ENCODE assay signal across 18 cellular contexts in the genomic region with DNA sequence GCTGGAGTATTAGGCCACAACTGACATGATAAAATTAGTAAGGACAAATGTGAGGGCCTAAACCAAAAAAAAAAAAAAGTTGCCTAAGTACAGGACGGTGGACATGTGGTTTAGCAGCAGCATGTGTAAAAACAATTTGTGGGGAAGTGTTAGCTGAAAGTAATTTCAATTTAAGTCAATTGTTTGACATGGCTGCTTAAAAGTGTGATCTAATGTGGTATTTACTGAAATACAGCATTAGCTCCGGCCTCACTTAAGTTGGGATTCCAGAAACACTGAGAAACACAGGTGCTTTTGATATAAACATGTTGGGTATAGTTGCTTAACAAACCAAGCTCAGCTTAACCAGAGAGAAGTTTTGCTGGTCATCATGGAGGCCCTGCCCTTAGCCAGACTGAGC.
A peak's percentile ranks its signal among the peaks of the same experiment; 100 is the strongest.
DNase-seq lines count a peak whose midpoint lies in the region; ATAC-seq and TF ChIP-seq lines count a peak whose summit lies in the region.
"Had no signal": no experiment of that assay in that cellular context is flagged by ENCODE, and none has a peak within 500 bp of the region (broad histone marks: within the 10 kb centered on the region; RNA-seq: fewer than 3 reads in every experiment).

No MANE protein-coding gene starts in this region.

- H3K27me3 ChIP-seq in neuronal stem cell (ENCODE audit: control insufficient read depth in 3 of 3, insufficient read depth in 3 of 3, low read depth in 1 of 3, low read length in 3 of 3): no peaks in the 10 kb centered on the region
- H3K27me3 ChIP-seq: BE2C, pancreas, uterus had no signal

- H4K91ac ChIP-seq in neuronal stem cell (ENCODE audit: low read depth, low read length, poor library complexity): no peak overlapping the region

- TF ChIP-seq CTCF in WTC11 (IDR thresholded peaks at IDR 0.05): no peak

- H3K9me3 ChIP-seq in neuronal stem cell (replicated peaks in 1 of 2; ENCODE audit: control insufficient read depth in 2 of 2, insufficient read depth in 1 of 2, low read depth in 1 of 2, low read length in 2 of 2): peaks cover 0 to 2% of the 10 kb centered on the region in 2 donors
- H3K9me3 ChIP-seq: BE2C, pancreas, uterus had no signal

- no peaks in the 10 kb centered on the region for H3K79me1 ChIP-seq in neuronal stem cell (ENCODE audit: low read depth, low read length)

- ATAC-seq in stimulated activated naive CD8-positive, alpha-beta T cell treated with anti-CD3 and anti-CD28 coated beads, Interleukin-15, Interleukin-2, amounts not matched to agents 100 U/mL and 50 U/mL, for 24 hours: no peak
- no peak for ATAC-seq in naive B cell (ENCODE audit: low read depth in 2 of 2)
- ATAC-seq in HG03354 (IDR thresholded peaks at IDR 0.05; ENCODE audit: poor library complexity, severe bottlenecking, unreplicated experiment): no peak
- ATAC-seq in WTC11: no peak
- ATAC-seq: Panc1, pancreas had no signal

- H3K27ac Mint-ChIP-seq in stimulated activated naive CD8-positive, alpha-beta T cell treated with anti-CD3 and anti-CD28 coated beads, Interleukin-15, Interleukin-2, amounts not matched to agents 100 ng/mL and 50 ng/mL, for 24 hours: peak overlapping the region; percentile 100
- H3K27ac Mint-ChIP-seq in activated naive CD8-positive, alpha-beta T cell: peak overlapping the region; percentile 97
- H3K27ac Mint-ChIP-seq in naive B cell (peak overlapping the region in 5 of 6 donors; percentile 49 to 95 (median 68)), WTC11 (no peak overlapping the region; the same call in 1 of the 2 replicates)

- no peak overlapping the region for H4K8ac ChIP-seq in neuronal stem cell (ENCODE audit: low read depth, low read length)

- no peaks in the 10 kb centered on the region for H3K9me3 Mint-ChIP-seq in stimulated activated naive CD8-positive, alpha-beta T cell treated with anti-CD3 and anti-CD28 coated beads, Interleukin-15, Interleukin-2, amounts not matched to agents 100 ng/mL and 50 ng/mL, for 24 hours
- H3K9me3 Mint-ChIP-seq in activated naive CD8-positive, alpha-beta T cell (ENCODE audit: low read depth): peaks cover 9% of the 10 kb centered on the region
- H3K9me3 Mint-ChIP-seq in naive B cell: peaks cover 0 to 4% (median 0%) of the 10 kb centered on the region in 7 donors
- no peaks in the 10 kb centered on the region for H3K9me3 Mint-ChIP-seq in WTC11

- no peaks in the 10 kb centered on the region for H3K27me3 Mint-ChIP-seq in stimulated activated naive CD8-positive, alpha-beta T cell treated with anti-CD3 and anti-CD28 coated beads, Interleukin-15, Interleukin-2, amounts not matched to agents 100 ng/mL and 50 ng/mL, for 24 hours
- H3K27me3 Mint-ChIP-seq in activated naive CD8-positive, alpha-beta T cell: no peaks in the 10 kb centered on the region
- H3K27me3 Mint-ChIP-seq in naive B cell: no peaks in the 10 kb centered on the region
- H3K27me3 Mint-ChIP-seq in WTC11 (ENCODE audit: low read depth): no peaks in the 10 kb centered on the region

- no peak overlapping the region for H3K27ac ChIP-seq in neuronal stem cell (replicated peaks; ENCODE audit: low read length)
- H3K27ac ChIP-seq: pancreas had no signal

- no peak overlapping the region for H3K9ac ChIP-seq in neuronal stem cell (ENCODE audit: low read depth, low read length, poor library complexity)

- no peak overlapping the region for H3K4me3 ChIP-seq in neuronal stem cell (ENCODE audit: low read length in 2 of 2)
- H3K4me3 ChIP-seq: lung, pancreas, uterus had no signal

- no peak overlapping the region for H3K4me2 ChIP-seq in neuronal stem cell (ENCODE audit: insufficient read depth, low read length, poor library complexity, severe bottlenecking)

- H2AFZ ChIP-seq in neuronal stem cell (ENCODE audit: low read length): no peak overlapping the region

- no peak overlapping the region for H3K18ac ChIP-seq in neuronal stem cell (ENCODE audit: low read length)

- H3K4me3 Mint-ChIP-seq in stimulated activated naive CD8-positive, alpha-beta T cell treated with anti-CD3 and anti-CD28 coated beads, Interleukin-15, Interleukin-2, amounts not matched to agents 100 ng/mL and 50 ng/mL, for 24 hours: peak overlapping the region; percentile 84
- peak overlapping the region; percentile 84 for H3K4me3 Mint-ChIP-seq in activated naive CD8-positive, alpha-beta T cell
- peak overlapping the region in 2 of 8 donors; percentile 2 to 28 for H3K4me3 Mint-ChIP-seq in naive B cell
- no peak overlapping the region for H3K4me3 Mint-ChIP-seq in WTC11

- peaks cover 92% of the 10 kb centered on the region for H3K4me1 Mint-ChIP-seq in stimulated activated naive CD8-positive, alpha-beta T cell treated with anti-CD3 and anti-CD28 coated beads, Interleukin-15, Interleukin-2, amounts not matched to agents 100 ng/mL and 50 ng/mL, for 24 hours (ENCODE audit: low read depth)
- peaks cover 94% of the 10 kb centered on the region for H3K4me1 Mint-ChIP-seq in activated naive CD8-positive, alpha-beta T cell (ENCODE audit: low read depth)
- peaks cover 52 to 59% (median 55%) of the 10 kb centered on the region in 3 donors for H3K4me1 Mint-ChIP-seq in naive B cell
- peaks cover 61% of the 10 kb centered on the region for H3K4me1 Mint-ChIP-seq in WTC11

- POLR2A ChIA-PET in WTC11 (lab: Charles Lee): interaction anchor here (0.7 kb wide), 1 partner anchor 290 kb away, joined by 6 read pairs; no protein-coding TSS in a partner anchor

- CTCF ChIA-PET in WTC11 (lab: Charles Lee): no interaction called here

- no peak overlapping the region for H3K23ac ChIP-seq in neuronal stem cell (ENCODE audit: low read depth, low read length, poor library complexity)

- H3K36me3 Mint-ChIP-seq in stimulated activated naive CD8-positive, alpha-beta T cell treated with anti-CD3 and anti-CD28 coated beads, Interleukin-15, Interleukin-2, amounts not matched to agents 100 ng/mL and 50 ng/mL, for 24 hours (ENCODE audit: low read depth): peaks cover 91% of the 10 kb centered on the region
- peaks cover 54% of the 10 kb centered on the region for H3K36me3 Mint-ChIP-seq in activated naive CD8-positive, alpha-beta T cell
- H3K36me3 Mint-ChIP-seq in naive B cell (peaks cover 8 to 17% of the 10 kb centered on the region in 2 donors), WTC11 (no peaks in the 10 kb centered on the region)

- no peak overlapping the region for H2AK5ac ChIP-seq in neuronal stem cell (ENCODE audit: low read depth, low read length)

- WGBS in neuronal stem cell (ENCODE audit: extremely low coverage in 2 of 2, insufficient read length in 2 of 2, insufficient replicate concordance in 1 of 2), 2 donors: no CpG with 5 or more reads among the region's 2 CpGs

- no peak overlapping the region for H3K14ac ChIP-seq in neuronal stem cell (ENCODE audit: low read length)

- H2BK5ac ChIP-seq in neuronal stem cell (ENCODE audit: low read length): no peak overlapping the region

- H3K4me1 ChIP-seq in neuronal stem cell (ENCODE audit: control insufficient read depth in 2 of 2, insufficient read depth in 1 of 2, low read depth in 1 of 2, low read length in 2 of 2): peaks cover 14 to 31% of the 10 kb centered on the region in 2 donors
- H3K4me1 ChIP-seq: pancreas, uterus had no signal

- H3K36me3 ChIP-seq in neuronal stem cell (replicated peaks in 1 of 2; ENCODE audit: control insufficient read depth in 2 of 2, insufficient read depth in 2 of 2, low read length in 2 of 2): peaks cover 2 to 54% of the 10 kb centered on the region in 2 donors
- H3K36me3 ChIP-seq: pancreas, uterus had no signal

- no peak overlapping the region for H2BK120ac ChIP-seq in neuronal stem cell (ENCODE audit: low read depth, low read length)

- no peak overlapping the region for H3K4ac ChIP-seq in neuronal stem cell (ENCODE audit: low read length)

- H2BK12ac ChIP-seq in neuronal stem cell (ENCODE audit: low read length): no peak overlapping the region

- no peak overlapping the region for H2BK15ac ChIP-seq in neuronal stem cell (ENCODE audit: low read length)

- no peak for DNase-seq in stimulated activated naive CD8-positive, alpha-beta T cell treated with anti-CD3 and anti-CD28 coated beads, Interleukin-15, Interleukin-2, amounts not matched to agents 100 U/mL and 50 U/mL, for 24 hours
- DNase-seq in naive B cell: no peak
- DNase-seq in neuronal stem cell (ENCODE audit: low spot score): no peak
- DNase-seq in effector CD8-positive, alpha-beta T cell (lab: John Stamatoyannopoulos, UW): no peak
- no peak for DNase-seq in WTC11 (ENCODE audit: low spot score)
- DNase-seq: activated CD4-positive, CD25-positive, alpha-beta regulatory T cell treated with anti-CD3 and anti-CD28 coated beads, Interleukin-2, amount 50 U/mL, for 72 hours; BE2C; cerebellar nuclear complex; erythroblast; NCI-H1436 treated with DMSO at 0.1 percent for 48 hours; NCI-H524; pancreas; uterus had no signal

TF ChIP-seq in WTC11, 78 proteins besides CTCF, POLR2A, EP300 and RAD21 (continues in another document):
- TF ChIP-seq, protein P1, sequence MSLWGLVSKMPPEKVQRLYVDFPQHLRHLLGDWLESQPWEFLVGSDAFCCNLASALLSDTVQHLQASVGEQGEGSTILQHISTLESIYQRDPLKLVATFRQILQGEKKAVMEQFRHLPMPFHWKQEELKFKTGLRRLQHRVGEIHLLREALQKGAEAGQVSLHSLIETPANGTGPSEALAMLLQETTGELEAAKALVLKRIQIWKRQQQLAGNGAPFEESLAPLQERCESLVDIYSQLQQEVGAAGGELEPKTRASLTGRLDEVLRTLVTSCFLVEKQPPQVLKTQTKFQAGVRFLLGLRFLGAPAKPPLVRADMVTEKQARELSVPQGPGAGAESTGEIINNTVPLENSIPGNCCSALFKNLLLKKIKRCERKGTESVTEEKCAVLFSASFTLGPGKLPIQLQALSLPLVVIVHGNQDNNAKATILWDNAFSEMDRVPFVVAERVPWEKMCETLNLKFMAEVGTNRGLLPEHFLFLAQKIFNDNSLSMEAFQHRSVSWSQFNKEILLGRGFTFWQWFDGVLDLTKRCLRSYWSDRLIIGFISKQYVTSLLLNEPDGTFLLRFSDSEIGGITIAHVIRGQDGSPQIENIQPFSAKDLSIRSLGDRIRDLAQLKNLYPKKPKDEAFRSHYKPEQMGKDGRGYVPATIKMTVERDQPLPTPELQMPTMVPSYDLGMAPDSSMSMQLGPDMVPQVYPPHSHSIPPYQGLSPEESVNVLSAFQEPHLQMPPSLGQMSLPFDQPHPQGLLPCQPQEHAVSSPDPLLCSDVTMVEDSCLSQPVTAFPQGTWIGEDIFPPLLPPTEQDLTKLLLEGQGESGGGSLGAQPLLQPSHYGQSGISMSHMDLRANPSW (CRISPR knock-in tag; conservative IDR thresholded peaks at IDR 0.05; ENCODE audit: low read depth): no peak
- TF ChIP-seq ZBTB21 (CRISPR knock-in tag; IDR thresholded peaks at IDR 0.05; ENCODE audit: borderline replicate concordance) (no peak), FOXJ3 (CRISPR knock-in tag; IDR thresholded peaks at IDR 0.05; ENCODE audit: borderline replicate concordance) (no peak)
